Comparison of ENCODE assay signal across 8 cellular contexts in the genomic region with DNA sequence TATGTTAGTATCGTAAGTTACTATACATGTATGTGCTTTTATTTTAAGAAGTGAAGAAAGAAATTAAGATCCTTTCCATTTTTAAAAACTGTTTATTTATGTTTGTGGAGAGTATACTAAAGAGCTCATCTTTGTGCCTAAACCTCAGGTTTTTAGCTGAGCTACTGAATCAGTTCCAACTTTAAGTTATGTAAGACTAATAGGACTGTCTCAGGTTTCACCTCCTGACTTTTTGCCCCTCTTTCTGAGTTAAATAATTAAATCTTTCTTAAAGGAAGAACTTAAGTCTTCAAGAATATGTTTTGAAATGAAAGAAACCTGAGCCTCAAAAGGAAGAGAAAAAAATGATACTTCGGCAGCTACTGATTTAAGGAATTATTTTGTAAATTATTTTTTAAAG. TPM values are rescaled to one million over a fixed set of nuclear protein-coding genes. Genes with fewer than 3 reads are reported as not detected.
A peak's percentile ranks its signal among the peaks of the same experiment; 100 is the strongest.
DNase-seq lines count a peak whose midpoint lies in the region; ATAC-seq and TF ChIP-seq lines count a peak whose summit lies in the region.

No MANE protein-coding gene starts in this region.

- peaks cover 0 to 49% (median 4%) of the 10 kb centered on the region in 3 donors for H3K36me3 Mint-ChIP-seq in CD8-positive, alpha-beta memory T cell
- H3K36me3 Mint-ChIP-seq in nephron (ENCODE audit: low read depth), result peaks cover 23% of the 10 kb centered on the region

- H3K9ac ChIP-seq in MM.1S (ENCODE audit: low read length), result no peak overlapping the region

- H3K4me1 Mint-ChIP-seq in CD8-positive, alpha-beta memory T cell, result peaks cover 53 to 70% (median 63%) of the 10 kb centered on the region in 3 donors
- peaks cover 29% of the 10 kb centered on the region for H3K4me1 Mint-ChIP-seq in nephron

- H3F3A ChIP-seq in MM.1S (ENCODE audit: insufficient read depth, low read length), result no peaks in the 10 kb centered on the region

- no peak overlapping the region for H3K27ac Mint-ChIP-seq in CD8-positive, alpha-beta memory T cell
- H3K27ac Mint-ChIP-seq in nephron, result no peak overlapping the region

- peaks cover 39% of the 10 kb centered on the region for H3K4me1 ChIP-seq in CD8-positive, alpha-beta memory T cell (ENCODE audit: insufficient read depth, low read length)
- H3K4me1 ChIP-seq in MM.1S (ENCODE audit: low read length), result peaks cover 12% of the 10 kb centered on the region

- no peak overlapping the region for H2AFZ ChIP-seq in MM.1S (ENCODE audit: low read length)

- H3K4me3 ChIP-seq in CD8-positive, alpha-beta memory T cell (ENCODE audit: low read length), result no peak overlapping the region
- H3K4me3 ChIP-seq in MM.1S (ENCODE audit: low read length) (peak overlapping the region; percentile 9; the same call in 1 of the 2 replicates), dorsolateral prefrontal cortex (peak overlapping the region in 56 of 59 donors; percentile 72 to 98 (median 89))

- no peaks in the 10 kb centered on the region for H3K27me3 ChIP-seq in CD8-positive, alpha-beta memory T cell (ENCODE audit: insufficient read depth, low read length, poor library complexity, severe bottlenecking)
- H3K27me3 ChIP-seq in MM.1S (replicated peaks; ENCODE audit: insufficient read depth, low read length), result no peaks in the 10 kb centered on the region
- H3K27me3 ChIP-seq in dorsolateral prefrontal cortex, result no peaks in the 10 kb centered on the region

- peaks cover 74% of the 10 kb centered on the region for H3K79me2 ChIP-seq in MM.1S (ENCODE audit: low read length)

- H3K4me3 Mint-ChIP-seq in CD8-positive, alpha-beta memory T cell, result peak overlapping the region; percentile 63 to 98 (median 93)
- H3K4me3 Mint-ChIP-seq in nephron, result peak overlapping the region; percentile 98 to 99 (median 99)

- POLR2A ChIA-PET in CD8-positive, alpha-beta memory T cell (lab: Charles Lee), result interaction anchor here (0.6 to 1.0 kb wide), 2 partner anchors 68 to 202 kb away, joined by 3 to 4 read pairs; partner anchors contain the start of gene PDE12

- CTCF ChIA-PET in CD8-positive, alpha-beta memory T cell (lab: Charles Lee), result no interaction called here

- no peaks in the 10 kb centered on the region for H3K9me3 Mint-ChIP-seq in CD8-positive, alpha-beta memory T cell
- H3K9me3 Mint-ChIP-seq in nephron, result no peaks in the 10 kb centered on the region

- ATAC-seq in GM18511 (IDR thresholded peaks at IDR 0.05; ENCODE audit: unreplicated experiment) (no peak), HG02852 (IDR thresholded peaks at IDR 0.05; ENCODE audit: unreplicated experiment) (no peak)

- peaks cover 4% of the 10 kb centered on the region for H3K36me3 ChIP-seq in CD8-positive, alpha-beta memory T cell (ENCODE audit: insufficient read depth, low read length)
- H3K36me3 ChIP-seq in MM.1S (replicated peaks; ENCODE audit: insufficient read depth, low read length), result peaks cover 7% of the 10 kb centered on the region; the same call in 1 of the 2 replicates

- intact Hi-C loops in dorsolateral prefrontal cortex (cut with DNase I), result loop anchor here (5.0 to 10.0 kb wide), 2 partner anchors 201 to 204 kb away; partner anchors contain the start of gene PDE12 (in 2 of the 2)

- peak overlapping the region; percentile 93; the same call in 1 of the 2 replicates for H3K4me2 ChIP-seq in MM.1S (ENCODE audit: low read depth, low read length)

- H3K27ac ChIP-seq in CD8-positive, alpha-beta memory T cell (ENCODE audit: low read depth, low read length), result no peak overlapping the region
- H3K27ac ChIP-seq in MM.1S (ENCODE audit: low read length) (no peak overlapping the region), dorsolateral prefrontal cortex (no peak overlapping the region)

- TF ChIP-seq CTCF in MM.1S (IDR thresholded peaks at IDR 0.05; ENCODE audit: low read length) (no peak), dorsolateral prefrontal cortex (IDR thresholded peaks at IDR 0.05 in 54 of 56, conservative IDR thresholded peaks at IDR 0.05 in 2 of 56; ENCODE audit: low read depth in 1 of 56, partially characterized antibody in 56 of 56) (no peak), nephron (IDR thresholded peaks at IDR 0.05; ENCODE audit: unreplicated experiment in 3 of 3) (no peak)

- no peak for DNase-seq in CD8-positive, alpha-beta memory T cell
- DNase-seq in MM.1S (no peak), dorsolateral prefrontal cortex (no peak), SKM-1 (lab: John Stamatoyannopoulos, UW; ENCODE audit: unreplicated experiment) (no peak), DMS79 (lab: John Stamatoyannopoulos, UW) (no peak)

- peaks cover 3% of the 10 kb centered on the region; the same call in 1 of the 2 replicates for H4K20me1 ChIP-seq in MM.1S (ENCODE audit: insufficient read depth, low read length)

- no peaks in the 10 kb centered on the region for H3K27me3 Mint-ChIP-seq in CD8-positive, alpha-beta memory T cell
- no peaks in the 10 kb centered on the region for H3K27me3 Mint-ChIP-seq in nephron (ENCODE audit: low read depth)

- H3K9me2 ChIP-seq in MM.1S (replicated peaks; ENCODE audit: insufficient read depth, low read length), result no peaks in the 10 kb centered on the region

- no peaks in the 10 kb centered on the region for H3K9me3 ChIP-seq in CD8-positive, alpha-beta memory T cell (ENCODE audit: low read length)
- no peaks in the 10 kb centered on the region for H3K9me3 ChIP-seq in MM.1S (replicated peaks; ENCODE audit: insufficient read depth, low read length)

RNA-seq across cellular contexts. Expression of gene SLMAP, which starts 2.6 kb away (rescaled TPM):
- total RNA-seq in CD8-positive, alpha-beta memory T cell, result 10 to 100 TPM; 55.8 to 57.8 TPM
- 26.7 TPM for polyA plus RNA-seq in CD8-positive, alpha-beta memory T cell
- total RNA-seq in dorsolateral prefrontal cortex, result 100 to 1,000 TPM in 1 of 120 experiments, 10 to 100 TPM in 119; 48.2 to 101 (median 69.5) TPM
